Comparison of ENCODE assay signal across 26 cellular contexts in the genomic region with DNA sequence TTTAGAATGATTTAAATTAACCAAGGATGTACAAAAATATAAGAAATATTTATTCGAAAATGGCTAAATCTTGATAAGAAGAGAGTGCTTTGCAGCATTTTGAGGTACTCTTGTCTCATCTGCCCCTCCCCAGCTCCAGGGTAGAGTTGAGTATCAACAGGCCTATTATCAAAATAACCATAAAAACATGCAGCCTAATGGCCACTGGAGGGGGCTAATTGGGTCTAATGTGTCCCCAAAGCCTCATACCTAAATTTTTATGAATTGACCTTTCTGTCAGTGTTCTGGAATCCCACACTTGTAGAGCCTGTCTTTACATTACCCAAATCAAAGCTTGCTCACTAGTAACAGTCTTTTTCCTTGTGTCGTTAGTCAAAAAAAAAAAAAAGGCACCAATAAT.
"Had no signal": no experiment of that assay in that cellular context is flagged by ENCODE, and none has a peak within 500 bp of the region (broad histone marks: within the 10 kb centered on the region; RNA-seq: fewer than 3 reads in every experiment).

No MANE protein-coding gene starts in this region.

- H3K27me3 Mint-ChIP-seq: activated naive CD8-positive, alpha-beta T cell treated with anti-CD3 and anti-CD28 coated beads, Interleukin-2, amount 10 ng/mL, durations not matched to agents 7 days and 5 days had no signal

- H3K36me3 Mint-ChIP-seq: activated naive CD8-positive, alpha-beta T cell treated with anti-CD3 and anti-CD28 coated beads, Interleukin-2, amount 10 ng/mL, durations not matched to agents 7 days and 5 days had no signal

- H3K9me3 ChIP-seq: adrenal gland, Peyer's patch, SJCRH30 had no signal

- H3K9me3 Mint-ChIP-seq: activated naive CD8-positive, alpha-beta T cell treated with anti-CD3 and anti-CD28 coated beads, Interleukin-2, amount 10 ng/mL, durations not matched to agents 7 days and 5 days had no signal

- H3K27ac ChIP-seq: adrenal gland, Peyer's patch, RWPE1, SJCRH30 had no signal

- H3K27ac Mint-ChIP-seq: activated CD8-positive, alpha-beta T cell treated with anti-CD3 and anti-CD28 coated beads, Interleukin-2, amount 10 ng/mL, durations not matched to agents 7 days and 5 days; activated naive CD8-positive, alpha-beta T cell treated with anti-CD3 and anti-CD28 coated beads, Interleukin-2, amount 10 ng/mL, durations not matched to agents 7 days and 5 days; T-helper 1 cell treated with Interleukin-12 subunit alpha and Interleukin-12 subunit beta and Interleukin-4 antibody, amounts not matched to agents 30 μg/mL and 1 μg/mL, for 36 hours had no signal

- ATAC-seq: activated CD4-positive, CD25-positive, alpha-beta regulatory T cell treated with anti-CD3 and anti-CD28 coated beads, Interleukin-2, amount 50 U/mL, for 24 hours; activated CD8-positive, alpha-beta T cell treated with anti-CD3 and anti-CD28 coated beads, Interleukin-2, amount 10 ng/mL, durations not matched to agents 7 days and 5 days had no signal

- H3K4me3 Mint-ChIP-seq: activated CD8-positive, alpha-beta T cell treated with anti-CD3 and anti-CD28 coated beads, Interleukin-2, amount 10 ng/mL, durations not matched to agents 7 days and 5 days; activated naive CD8-positive, alpha-beta T cell treated with anti-CD3 and anti-CD28 coated beads, Interleukin-2, amount 10 ng/mL, durations not matched to agents 7 days and 5 days; T-helper 1 cell treated with Interleukin-12 subunit alpha and Interleukin-12 subunit beta and Interleukin-4 antibody, amounts not matched to agents 30 μg/mL and 1 μg/mL, for 36 hours had no signal

- H3K4me3 ChIP-seq: adrenal gland, Peyer's patch, SJCRH30 had no signal

- H3K4me1 ChIP-seq: adrenal gland, Peyer's patch, SJCRH30 had no signal

- H3K36me3 ChIP-seq: adrenal gland, Peyer's patch, SJCRH30 had no signal

- H3K4me1 Mint-ChIP-seq: activated naive CD8-positive, alpha-beta T cell treated with anti-CD3 and anti-CD28 coated beads, Interleukin-2, amount 10 ng/mL, durations not matched to agents 7 days and 5 days had no signal

- DNase-seq: activated CD4-positive, alpha-beta T cell treated with anti-CD3 and anti-CD28 coated beads for 48 hours; activated CD4-positive, alpha-beta T cell treated with anti-CD3 and anti-CD28 coated beads, Interleukin-2, amount 50 U/mL, for 4 hours; activated CD8-positive, alpha-beta memory T cell treated with anti-CD3 and anti-CD28 coated beads, Interleukin-2, amount 50 U/mL, for 48 hours; activated CD8-positive, alpha-beta T cell treated with anti-CD3 and anti-CD28 coated beads, Interleukin-2, amount 10 ng/mL, durations not matched to agents 7 days and 5 days; activated naive CD4-positive, alpha-beta T cell treated with anti-CD3 and anti-CD28 coated beads, Interleukin-2, amount 50 U/mL, for 16 hours; activated naive CD8-positive, alpha-beta T cell treated with anti-CD3 and anti-CD28 coated beads, Interleukin-2, amount 10 ng/mL, durations not matched to agents 7 days and 5 days; activated T-cell treated with anti-CD3 and anti-CD28 coated beads, Interleukin-2, amount 50 U/mL, for 1 hour; adrenal gland; anterior cingulate cortex; MM.1S; NCI-H1105 treated with DMSO at 0.1 percent for 48 hours; NCI-H1436 treated with DMSO at 0.1 percent for 48 hours; NCI-H187; NCI-H2081; NCI-H2171 treated with DMSO at 0.1 percent for 48 hours; NCI-H226; NCI-H526; NCI-H774; NK-92 treated with Interleukin-12 subunit alpha and Interleukin-12 subunit beta, amount 100 ng/mL, for 24 hours; OCI-M1; Peyer's patch; Right ventricle myocardium superior had no signal

- H3K27me3 ChIP-seq: Peyer's patch, SJCRH30 had no signal
